In genomic region chr11:78078218-78079167, GRCh38 we compare ENCODE assay signal across 8 cellular contexts. TPM values are rescaled to one million over a fixed set of nuclear protein-coding genes. Genes with fewer than 3 reads are reported as not detected.
DNase-seq lines count a peak whose midpoint lies in the region; ATAC-seq and TF ChIP-seq lines count a peak whose summit lies in the region.

No MANE protein-coding gene starts in this region.

- peak overlapping the region; percentile 96 for H2AFZ ChIP-seq in mammary epithelial cell (ENCODE audit: low read depth, low read length)

- H3K9ac ChIP-seq in mammary epithelial cell (ENCODE audit: insufficient read depth, low read length), result peak overlapping the region; percentile 86
- peak overlapping the region; percentile 79 for H3K9ac ChIP-seq in muscle layer of colon (ENCODE audit: low read length)

- H4K20me1 ChIP-seq in mammary epithelial cell (ENCODE audit: insufficient read depth, low read length), result no peaks in the 10 kb centered on the region

- DNase-seq in AG04450 (ENCODE audit: low read depth, low spot score) (no peak), KG1 (lab: John Stamatoyannopoulos, UW) (peak; percentile 18), mammary epithelial cell (no peak), NCI-H2196 treated with DMSO at 0.1 percent for 48 hours (lab: John Stamatoyannopoulos, UW; ENCODE audit: unreplicated experiment) (no peak), SW480 (ENCODE audit: low spot score) (no peak)

- dilution Hi-C loops in mammary epithelial cell (cut with HindIII; ENCODE audit: low sequenced_read_pairs), result no loop called here

- POLR2A ChIA-PET in AG04450 (lab: Yijun Ruan, JAX), result interaction anchor here (0.6 to 1.6 kb wide), 3 partner anchors 12 to 84 kb away, joined by 3 to 5 read pairs (median 3); partner anchors contain the start of genes ALG8 and INTS4

- WGBS in mammary epithelial cell (ENCODE audit: low coverage, missing lambda C conversion rate), result 11% methylated on average over 13 of the region's 21 CpGs

- H3K4me2 ChIP-seq in mammary epithelial cell (ENCODE audit: insufficient read depth, low read depth, low read length), result peak overlapping the region; percentile 90

- peaks cover 19% of the 10 kb centered on the region for H3K4me1 ChIP-seq in mammary epithelial cell (ENCODE audit: insufficient read depth, low read length)
- peaks cover 26% of the 10 kb centered on the region for H3K4me1 ChIP-seq in muscle layer of colon (ENCODE audit: insufficient read depth, low read length)

- H3K27ac ChIP-seq in AG04450 (ENCODE audit: low read depth, low read length) (no peak overlapping the region), mammary epithelial cell (ENCODE audit: insufficient read depth, low read depth, low read length) (peak overlapping the region; percentile 86), muscle layer of colon (ENCODE audit: low read depth, low read length) (peak overlapping the region; percentile 80)

- H3K27me3 ChIP-seq in AG04450 (ENCODE audit: control insufficient read depth, insufficient read depth, low read length), result no peaks in the 10 kb centered on the region
- H3K27me3 ChIP-seq in mammary epithelial cell (ENCODE audit: insufficient read depth, low read length), result no peaks in the 10 kb centered on the region
- no peaks in the 10 kb centered on the region for H3K27me3 ChIP-seq in muscle layer of colon (ENCODE audit: control insufficient read depth in 1 of 2, insufficient read depth in 2 of 2, low read length in 2 of 2)

- no peaks in the 10 kb centered on the region for H3K36me3 ChIP-seq in mammary epithelial cell (ENCODE audit: insufficient read depth, low read length)
- H3K36me3 ChIP-seq in muscle layer of colon (ENCODE audit: insufficient read depth, low read length), result no peaks in the 10 kb centered on the region

- no TSS peak for BruUV-seq in mammary epithelial cell (replicated peaks; lab: Mats Ljungman, UMichigan)

- peak overlapping the region; percentile 86 for H3K4me3 ChIP-seq in AG04450 (ENCODE audit: low read depth, low read length)
- H3K4me3 ChIP-seq in mammary epithelial cell (replicated peaks in 1 of 3; ENCODE audit: insufficient read depth in 1 of 3, low read depth in 2 of 3, low read length in 3 of 3), result peak overlapping the region; percentile 56 to 95 (median 88)
- peak overlapping the region; percentile 86 to 94 for H3K4me3 ChIP-seq in muscle layer of colon (ENCODE audit: low read depth in 1 of 2, low read length in 2 of 2)

- intact Hi-C loops in mammary epithelial cell (cut with micrococcal nuclease), result loop anchor here (2.0 kb wide), 1 partner anchor 60 kb away; the partner anchor contains the start of gene ALG8

- CTCF ChIA-PET in AG04450 (lab: Charles Lee), result interaction anchor here (0.6 to 2.5 kb wide), 6 partner anchors 9 to 486 kb away, joined by 3 to 10 read pairs (median 4); no protein-coding TSS in a partner anchor
- CTCF ChIA-PET in mammary epithelial cell (lab: Charles Lee; ENCODE audit: low non-redundant PET), result no interaction called here

- TF ChIP-seq CTCF in AG04450 (IDR thresholded peaks at IDR 0.05; ENCODE audit: low read depth, low read length) (no peak), mammary epithelial cell (conservative IDR thresholded peaks at IDR 0.05 in 1 of 2, IDR thresholded peaks at IDR 0.05 in 1 of 2; ENCODE audit: extremely low read depth in 1 of 2, insufficient read depth in 1 of 2, low read depth in 1 of 2, low read length in 2 of 2) (no peak)

- peaks cover 4% of the 10 kb centered on the region; the same call in 1 of the 2 replicates for H3K9me3 ChIP-seq in AG04450 (ENCODE audit: control insufficient read depth, insufficient read depth, low read length)
- H3K9me3 ChIP-seq in mammary epithelial cell (replicated peaks; ENCODE audit: insufficient read depth, low read length), result no peaks in the 10 kb centered on the region
- H3K9me3 ChIP-seq in muscle layer of colon (ENCODE audit: low read length), result no peaks in the 10 kb centered on the region

- H3K79me2 ChIP-seq in mammary epithelial cell (ENCODE audit: insufficient read depth, low read length), result peaks cover 63% of the 10 kb centered on the region

- ATAC-seq in HG02678 (IDR thresholded peaks at IDR 0.05; ENCODE audit: unreplicated experiment) (no peak), GM19467 (IDR thresholded peaks at IDR 0.05; ENCODE audit: unreplicated experiment) (no peak)

- in situ Hi-C loops in mammary epithelial cell (cut with MboI; ENCODE audit: low sequenced_read_pairs in 2 of 2), result no loop called here

RNA-seq across cellular contexts. Expression of gene NDUFC2, which starts 1.2 kb away (rescaled TPM):
- 128 and 136 TPM in 2 replicates for polyA plus RNA-seq in AG04450 (2011; rRNA removed)
- polyA minus RNA-seq in AG04450 (2011; rRNA and poly(A)+ RNA removed), result 38.4 and 50.3 TPM in 2 replicates
- total RNA-seq in mammary epithelial cell, result 100 to 1,000 TPM; 108 to 209 TPM
- polyA plus RNA-seq in mammary epithelial cell, result 165 TPM
- 11.5 TPM for polyA minus RNA-seq in mammary epithelial cell

RNA-seq across cellular contexts. Expression of gene THRSP, which starts 14.8 kb away (rescaled TPM):
- polyA plus RNA-seq in AG04450 (2011; rRNA removed), result not detected in 2 replicates
- not detected in 2 replicates for polyA minus RNA-seq in AG04450 (2011; rRNA and poly(A)+ RNA removed)
- total RNA-seq in mammary epithelial cell, result not detected
- polyA plus RNA-seq in mammary epithelial cell, result not detected
- polyA minus RNA-seq in mammary epithelial cell, result not detected

RNA-seq across cellular contexts. Expression of gene KCTD14, which starts 55.4 kb away (rescaled TPM):
- polyA plus RNA-seq in AG04450 (2011; rRNA removed) (3.1 and 3.3 TPM in 2 replicates), mammary epithelial cell (23.2 TPM)
- 2.0 and 2.5 TPM in 2 replicates for polyA minus RNA-seq in AG04450 (2011; rRNA and poly(A)+ RNA removed)
- 10 to 100 TPM in 1 of 2 donors, 1 to 10 TPM in 1; 7.2 to 11.1 TPM for total RNA-seq in mammary epithelial cell
- 18.1 TPM for polyA minus RNA-seq in mammary epithelial cell
